8 cellular contexts compared by ENCODE assay signal in the genomic region with DNA sequence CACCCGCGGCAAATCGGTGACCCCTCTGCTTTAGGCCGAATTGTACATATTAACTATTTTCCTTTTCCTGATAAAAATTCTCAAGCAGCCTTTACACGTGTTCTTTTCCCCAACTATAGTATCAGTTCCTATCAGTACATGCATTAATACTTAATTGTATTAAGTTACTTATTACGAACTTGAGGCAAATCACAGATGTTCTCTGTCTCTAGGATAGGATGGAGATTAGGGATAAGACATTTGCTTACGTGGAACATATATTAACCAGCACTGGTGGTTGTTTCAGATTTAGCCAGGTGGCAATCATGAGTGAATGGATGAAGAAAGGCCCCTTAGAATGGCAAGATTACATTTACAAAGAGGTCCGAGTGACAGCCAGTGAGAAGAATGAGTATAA. TPM values are rescaled to one million over a fixed set of nuclear protein-coding genes. Genes with fewer than 3 reads are reported as not detected.
DNase-seq lines count a peak whose midpoint lies in the region; ATAC-seq, FAIRE-seq and TF ChIP-seq lines count a peak whose summit lies in the region.

No MANE protein-coding gene starts in this region.

- no peaks in the 10 kb centered on the region for H3K9me3 Mint-ChIP-seq in activated CD4-positive, alpha-beta T cell treated with anti-CD3 and anti-CD28 coated beads, Interleukin-2, amount 10 ng/mL, durations not matched to agents 24 days and 14 days
- no peaks in the 10 kb centered on the region for H3K9me3 Mint-ChIP-seq in activated T-helper 1 cell treated with anti-CD3 and anti-CD28 coated beads, Interleukin-12 subunit alpha, Interleukin-12 subunit beta, Interleukin-2, Interleukin-4 antibody, amounts not matched to agents 30 ng/mL and 10 ng/mL and 1 ng/mL, durations not matched to agents 14 hours and 24 hours and 36 hours

- H3K4me1 ChIP-seq in kidney (ENCODE audit: control insufficient read depth in 1 of 2, insufficient read depth in 1 of 2, low read depth in 1 of 2, low read length in 2 of 2) (peaks cover 4 to 5% of the 10 kb centered on the region in 2 donors), thoracic aorta (ENCODE audit: control insufficient read depth in 1 of 2, low read depth in 2 of 2) (peaks cover 0 to 9% of the 10 kb centered on the region in 2 donors)

- H3K36me3 Mint-ChIP-seq in activated CD4-positive, alpha-beta T cell treated with anti-CD3 and anti-CD28 coated beads, Interleukin-2, amount 10 ng/mL, durations not matched to agents 24 days and 14 days (ENCODE audit: low read depth) = peaks cover 14% of the 10 kb centered on the region
- H3K36me3 Mint-ChIP-seq in activated T-helper 1 cell treated with anti-CD3 and anti-CD28 coated beads, Interleukin-12 subunit alpha, Interleukin-12 subunit beta, Interleukin-2, Interleukin-4 antibody, amounts not matched to agents 30 ng/mL and 10 ng/mL and 1 ng/mL, durations not matched to agents 14 hours and 24 hours and 36 hours (ENCODE audit: low read depth) = peaks cover 20% of the 10 kb centered on the region

- H3K27ac ChIP-seq in kidney (ENCODE audit: low read depth in 2 of 2, low read length in 2 of 2) = no peak overlapping the region
- no peak overlapping the region for H3K27ac ChIP-seq in thoracic aorta

- intact Hi-C loops in activated CD4-positive, alpha-beta T cell treated with anti-CD3 and anti-CD28 coated beads, Interleukin-2, amount 10 ng/mL, durations not matched to agents 24 days and 14 days (cut with micrococcal nuclease) = loop anchor here (1.0 to 2.0 kb wide), 2 partner anchors 27 to 96 kb away; a partner anchor contains a TSS
- intact Hi-C loops in activated T-helper 1 cell treated with anti-CD3 and anti-CD28 coated beads, Interleukin-12 subunit alpha, Interleukin-12 subunit beta, Interleukin-2, Interleukin-4 antibody, amounts not matched to agents 30 ng/mL and 10 ng/mL and 1 ng/mL, durations not matched to agents 14 hours and 24 hours and 36 hours (cut with micrococcal nuclease) = loop anchor here (1.0 to 5.0 kb wide), 7 partner anchors 15 to 449 kb away; a partner anchor contains a TSS
- intact Hi-C loops in kidney (cut with DNase I) = no loop called here

- peaks cover 13% of the 10 kb centered on the region for H3K4me1 Mint-ChIP-seq in activated CD4-positive, alpha-beta T cell treated with anti-CD3 and anti-CD28 coated beads, Interleukin-2, amount 10 ng/mL, durations not matched to agents 24 days and 14 days
- peaks cover 16% of the 10 kb centered on the region for H3K4me1 Mint-ChIP-seq in activated T-helper 1 cell treated with anti-CD3 and anti-CD28 coated beads, Interleukin-12 subunit alpha, Interleukin-12 subunit beta, Interleukin-2, Interleukin-4 antibody, amounts not matched to agents 30 ng/mL and 10 ng/mL and 1 ng/mL, durations not matched to agents 14 hours and 24 hours and 36 hours (ENCODE audit: low read depth)

- H3K4me3 Mint-ChIP-seq in activated CD4-positive, alpha-beta T cell treated with anti-CD3 and anti-CD28 coated beads, Interleukin-2, amount 10 ng/mL, durations not matched to agents 24 days and 14 days = peak overlapping the region; percentile 100
- H3K4me3 Mint-ChIP-seq in activated T-helper 1 cell treated with anti-CD3 and anti-CD28 coated beads, Interleukin-12 subunit alpha, Interleukin-12 subunit beta, Interleukin-2, Interleukin-4 antibody, amounts not matched to agents 30 ng/mL and 10 ng/mL and 1 ng/mL, durations not matched to agents 14 hours and 24 hours and 36 hours = peak overlapping the region; percentile 100

- no peak for TF ChIP-seq CTCF in kidney (IDR thresholded peaks at IDR 0.05; ENCODE audit: borderline replicate concordance, extremely low read depth, insufficient read depth)
- no peak for TF ChIP-seq CTCF in thoracic aorta (IDR thresholded peaks at IDR 0.05)

- no peaks in the 10 kb centered on the region for H3K9me3 ChIP-seq in kidney (ENCODE audit: control insufficient read depth in 1 of 2, low read length in 2 of 2)
- no peaks in the 10 kb centered on the region for H3K9me3 ChIP-seq in thoracic aorta

- H3K27me3 Mint-ChIP-seq in activated CD4-positive, alpha-beta T cell treated with anti-CD3 and anti-CD28 coated beads, Interleukin-2, amount 10 ng/mL, durations not matched to agents 24 days and 14 days = peaks cover 18% of the 10 kb centered on the region
- H3K27me3 Mint-ChIP-seq in activated T-helper 1 cell treated with anti-CD3 and anti-CD28 coated beads, Interleukin-12 subunit alpha, Interleukin-12 subunit beta, Interleukin-2, Interleukin-4 antibody, amounts not matched to agents 30 ng/mL and 10 ng/mL and 1 ng/mL, durations not matched to agents 14 hours and 24 hours and 36 hours (ENCODE audit: insufficient read depth) = peaks cover 13% of the 10 kb centered on the region

- no peak for FAIRE-seq in kidney (lab: Jason Lieb, UNC)

- DNase-seq in activated CD4-positive, alpha-beta T cell treated with anti-CD3 and anti-CD28 coated beads, Interleukin-2, amount 10 ng/mL, durations not matched to agents 24 days and 14 days = no peak
- DNase-seq in activated CD4-positive, alpha-beta T cell treated with anti-CD3 and anti-CD28 coated beads for 48 hours = no peak
- DNase-seq in activated T-helper 1 cell treated with anti-CD3 and anti-CD28 coated beads, Interleukin-12 subunit alpha, Interleukin-12 subunit beta, Interleukin-2, Interleukin-4 antibody, amounts not matched to agents 30 ng/mL and 10 ng/mL and 1 ng/mL, durations not matched to agents 14 hours and 24 hours and 36 hours (ENCODE audit: low spot score) = no peak
- no peak for DNase-seq in kidney
- DNase-seq in thoracic aorta (ENCODE audit: low spot score) = no peak
- no peak for DNase-seq in NCI-H2227 treated with DMSO at 0.1 percent for 48 hours (lab: John Stamatoyannopoulos, UW)
- DNase-seq in NCI-H1048 (lab: John Stamatoyannopoulos, UW) = no peak

- ATAC-seq in thoracic aorta (ENCODE audit: insufficient number of reproducible peaks, low FRiP score, low read depth) = no peak
- no peak for ATAC-seq in HG03469 (IDR thresholded peaks at IDR 0.05; ENCODE audit: unreplicated experiment)

- no peaks in the 10 kb centered on the region for H3K27me3 ChIP-seq in thoracic aorta (replicated peaks; ENCODE audit: insufficient read depth)

- H3K9ac ChIP-seq in kidney (ENCODE audit: low read length in 2 of 2) = peak overlapping the region; percentile 12 to 90

- H3K27ac Mint-ChIP-seq in activated CD4-positive, alpha-beta T cell treated with anti-CD3 and anti-CD28 coated beads, Interleukin-2, amount 10 ng/mL, durations not matched to agents 24 days and 14 days = peak overlapping the region; percentile 100
- peak overlapping the region; percentile 100 for H3K27ac Mint-ChIP-seq in activated T-helper 1 cell treated with anti-CD3 and anti-CD28 coated beads, Interleukin-12 subunit alpha, Interleukin-12 subunit beta, Interleukin-2, Interleukin-4 antibody, amounts not matched to agents 30 ng/mL and 10 ng/mL and 1 ng/mL, durations not matched to agents 14 hours and 24 hours and 36 hours

- H3K4me3 ChIP-seq in kidney (ENCODE audit: low read length in 2 of 2) (peak overlapping the region; percentile 83 to 97), thoracic aorta (peak overlapping the region; percentile 82)

- H3K36me3 ChIP-seq in kidney (ENCODE audit: control insufficient read depth in 1 of 2, insufficient read depth in 2 of 2, low read length in 2 of 2) (peaks cover 4 to 8% of the 10 kb centered on the region in 2 donors), thoracic aorta (peaks cover 7% of the 10 kb centered on the region)

RNA-seq across cellular contexts. Expression of a gene that starts 0.7 kb away (rescaled TPM):
- total RNA-seq in activated CD4-positive, alpha-beta T cell treated with anti-CD3 and anti-CD28 coated beads, Interleukin-2, amount 10 ng/mL, durations not matched to agents 24 days and 14 days = 35.8 and 36.7 TPM in 2 replicates
- 34.9 and 36.0 TPM in 2 replicates for total RNA-seq in activated T-helper 1 cell treated with anti-CD3 and anti-CD28 coated beads, Interleukin-12 subunit alpha, Interleukin-12 subunit beta, Interleukin-2, Interleukin-4 antibody, amounts not matched to agents 30 ng/mL and 10 ng/mL and 1 ng/mL, durations not matched to agents 14 hours and 24 hours and 36 hours
- 11.0 TPM for total RNA-seq in kidney
- polyA plus RNA-seq in kidney (ENCODE audit: insufficient read depth, low read depth, low replicate concordance) = 24.7 TPM
- 10 to 100 TPM in 1 of 2 donors, 1 to 10 TPM in 1; 7.7 to 10.6 TPM for total RNA-seq in thoracic aorta

RNA-seq across cellular contexts. Expression of a gene that starts 27.5 kb away (rescaled TPM):
- 415 and 419 TPM in 2 replicates for total RNA-seq in activated CD4-positive, alpha-beta T cell treated with anti-CD3 and anti-CD28 coated beads, Interleukin-2, amount 10 ng/mL, durations not matched to agents 24 days and 14 days
- total RNA-seq in activated T-helper 1 cell treated with anti-CD3 and anti-CD28 coated beads, Interleukin-12 subunit alpha, Interleukin-12 subunit beta, Interleukin-2, Interleukin-4 antibody, amounts not matched to agents 30 ng/mL and 10 ng/mL and 1 ng/mL, durations not matched to agents 14 hours and 24 hours and 36 hours = 417 and 422 TPM in 2 replicates
- total RNA-seq in kidney = 123 TPM
- 74.1 TPM for polyA plus RNA-seq in kidney (ENCODE audit: insufficient read depth, low read depth, low replicate concordance)
- total RNA-seq in thoracic aorta = 100 to 1,000 TPM in 1 of 2 donors, 10 to 100 TPM in 1; 97.5 to 141 TPM
